22 cellular contexts compared by ENCODE assay signal in genomic region chr13:94431569-94431968, GRCh38. TPM values are rescaled to one million over a fixed set of nuclear protein-coding genes. Genes with fewer than 3 reads are reported as not detected.
DNase-seq lines count a peak whose midpoint lies in the region; ATAC-seq, FAIRE-seq and TF ChIP-seq lines count a peak whose summit lies in the region.
"Had no signal": no experiment of that assay in that cellular context is flagged by ENCODE, and none has a peak within 500 bp of the region (broad histone marks: within the 10 kb centered on the region; RNA-seq: fewer than 3 reads in every experiment).

No MANE protein-coding gene starts in this region.

- TF ChIP-seq CTCF in VCaP (conservative IDR thresholded peaks at IDR 0.05), result peak; percentile 44
- TF ChIP-seq CTCF in fibroblast of pulmonary artery (IDR thresholded peaks at IDR 0.05; ENCODE audit: low read length, missing control alignments), result peak; percentile 34
- TF ChIP-seq CTCF in CD8-positive, alpha-beta T cell (IDR thresholded peaks at IDR 0.05), result no peak

- POLR2A ChIA-PET in CD8-positive, alpha-beta T cell (lab: Charles Lee), result interaction anchor here (0.6 kb wide), 1 partner anchor 309 kb away, joined by 3 read pairs; no protein-coding TSS in a partner anchor

- intact Hi-C loops in CD8-positive, alpha-beta T cell (cut with DNase I, micrococcal nuclease), result loop anchor here in 1 of 2 experiments (10.0 kb wide), 1 partner anchor 1403 kb away; no protein-coding TSS in a partner anchor

- no peak overlapping the region for H3K27ac ChIP-seq in VCaP
- no peak overlapping the region for H3K27ac ChIP-seq in CD8-positive, alpha-beta T cell (ENCODE audit: low read depth, low read length)
- H3K27ac ChIP-seq: epithelial cell of prostate had no signal

- H3K9me3 ChIP-seq in CD8-positive, alpha-beta T cell (ENCODE audit: low read length), result no peaks in the 10 kb centered on the region

- H3K4me1 Mint-ChIP-seq in CD8-positive, alpha-beta T cell (ENCODE audit: low read depth), result peaks cover 4% of the 10 kb centered on the region
- H3K4me1 Mint-ChIP-seq in activated T-cell treated with anti-CD3 and anti-CD28 coated beads, Interleukin-2, amount 50 U/mL, for 24 hours (ENCODE audit: low read depth), result peaks cover 42% of the 10 kb centered on the region
- H3K4me1 Mint-ChIP-seq: immature natural killer cell had no signal

- H3K27ac Mint-ChIP-seq in CD8-positive, alpha-beta T cell, result no peak overlapping the region
- H3K27ac Mint-ChIP-seq in activated T-cell treated with anti-CD3 and anti-CD28 coated beads, Interleukin-2, amount 50 U/mL, for 24 hours, result no peak overlapping the region
- H3K27ac Mint-ChIP-seq: activated naive CD4-positive, alpha-beta T cell treated with anti-CD3 and anti-CD28 coated beads, Interleukin-2, amount 10 ng/mL, durations not matched to agents 7 days and 5 days; immature natural killer cell had no signal

- no peak for ATAC-seq in CD8-positive, alpha-beta T cell
- no peak for ATAC-seq in HG03196 (IDR thresholded peaks at IDR 0.05; ENCODE audit: unreplicated experiment)
- ATAC-seq: GM12878, sciatic nerve had no signal

- H3K27me3 ChIP-seq in CD8-positive, alpha-beta T cell (ENCODE audit: insufficient read depth, low read length), result no peaks in the 10 kb centered on the region

- CTCF ChIA-PET in CD8-positive, alpha-beta T cell (lab: Charles Lee), result interaction anchor here (10.2 kb wide), 1 partner anchor 186 kb away, joined by 311 read pairs; no protein-coding TSS in a partner anchor

- no peak overlapping the region for H3K4me3 ChIP-seq in fibroblast of pulmonary artery (replicated peaks; ENCODE audit: low read depth, low read length)
- H3K4me3 ChIP-seq in CD8-positive, alpha-beta T cell (ENCODE audit: low read depth, low read length), result no peak overlapping the region
- H3K4me3 ChIP-seq: GM12878 had no signal

- peak; percentile 22 for DNase-seq in AG08395 (ENCODE audit: low spot score)
- DNase-seq in DMS114 treated with DMSO at 0.1 percent for 48 hours (lab: John Stamatoyannopoulos, UW; ENCODE audit: unreplicated experiment), result peak; percentile 1
- DNase-seq in fibroblast of pulmonary artery (ENCODE audit: low read depth), result peak; percentile 58
- no peak for DNase-seq in CD8-positive, alpha-beta T cell
- DNase-seq in activated T-cell treated with anti-CD3 and anti-CD28 coated beads, Interleukin-2, amount 50 U/mL, for 24 hours, result no peak
- DNase-seq in H54 (ENCODE audit: insufficient read length, low spot score), result no peak
- DNase-seq: activated naive CD4-positive, alpha-beta T cell treated with anti-CD3 and anti-CD28 coated beads, Interleukin-2, amount 10 ng/mL, durations not matched to agents 7 days and 5 days; immature natural killer cell; KBM-7; NCI-H1105; nucleus accumbens; stimulated activated CD4-positive, alpha-beta T cell treated with anti-CD3 and anti-CD28 coated beads, Interleukin-2, amount 100 ng/mL, for 24 hours; SW 1271 had no signal

- no peaks in the 10 kb centered on the region for H3K27me3 Mint-ChIP-seq in CD8-positive, alpha-beta T cell (ENCODE audit: low read depth)
- H3K27me3 Mint-ChIP-seq in activated T-cell treated with anti-CD3 and anti-CD28 coated beads, Interleukin-2, amount 50 U/mL, for 24 hours, result no peaks in the 10 kb centered on the region
- H3K27me3 Mint-ChIP-seq: activated naive CD4-positive, alpha-beta T cell treated with anti-CD3 and anti-CD28 coated beads, Interleukin-2, amount 10 ng/mL, durations not matched to agents 7 days and 5 days had no signal

- no peaks in the 10 kb centered on the region for H3K36me3 Mint-ChIP-seq in CD8-positive, alpha-beta T cell
- H3K36me3 Mint-ChIP-seq in activated T-cell treated with anti-CD3 and anti-CD28 coated beads, Interleukin-2, amount 50 U/mL, for 24 hours (ENCODE audit: low read depth), result no peaks in the 10 kb centered on the region
- H3K36me3 Mint-ChIP-seq: activated naive CD4-positive, alpha-beta T cell treated with anti-CD3 and anti-CD28 coated beads, Interleukin-2, amount 10 ng/mL, durations not matched to agents 7 days and 5 days; immature natural killer cell had no signal

- no peak for FAIRE-seq in H54 (lab: Jason Lieb, UNC)
- FAIRE-seq: G401.6, GM12878, TTC549 had no signal

- no peaks in the 10 kb centered on the region for H3K4me1 ChIP-seq in CD8-positive, alpha-beta T cell (ENCODE audit: insufficient read depth, low read length)

- TF ChIP-seq POLR2A in H54 (IDR thresholded peaks at IDR 0.05; ENCODE audit: low read depth, low read length), result no peak

- H3K9me3 Mint-ChIP-seq in CD8-positive, alpha-beta T cell, result no peaks in the 10 kb centered on the region
- H3K9me3 Mint-ChIP-seq in activated T-cell treated with anti-CD3 and anti-CD28 coated beads, Interleukin-2, amount 50 U/mL, for 24 hours, result no peaks in the 10 kb centered on the region
- H3K9me3 Mint-ChIP-seq: activated naive CD4-positive, alpha-beta T cell treated with anti-CD3 and anti-CD28 coated beads, Interleukin-2, amount 10 ng/mL, durations not matched to agents 7 days and 5 days; immature natural killer cell had no signal

- no peak overlapping the region for H3K4me3 Mint-ChIP-seq in CD8-positive, alpha-beta T cell
- H3K4me3 Mint-ChIP-seq in activated T-cell treated with anti-CD3 and anti-CD28 coated beads, Interleukin-2, amount 50 U/mL, for 24 hours, result no peak overlapping the region
- H3K4me3 Mint-ChIP-seq: activated naive CD4-positive, alpha-beta T cell treated with anti-CD3 and anti-CD28 coated beads, Interleukin-2, amount 10 ng/mL, durations not matched to agents 7 days and 5 days; immature natural killer cell had no signal

- no peaks in the 10 kb centered on the region for H3K36me3 ChIP-seq in CD8-positive, alpha-beta T cell (ENCODE audit: insufficient read depth, low read length)

RNA-seq across cellular contexts. Expression of gene DCT, which starts 47.9 kb away (rescaled TPM):
- total RNA-seq in CD8-positive, alpha-beta T cell, result under 1 TPM; 0.28 to 0.41 TPM
- total RNA-seq: dermis microvascular lymphatic vessel endothelial cell, GM12878, RPMI7951 had no signal

Comparison
In these comparisons a context has a peak if more than half of its experiments do, and no peak if none do; other contexts are left out.
1. DNase-seq: peak in AG08395 (single experiment), DMS114 treated with DMSO at 0.1 percent for 48 hours (single experiment) and fibroblast of pulmonary artery (single experiment); none in CD8-positive, alpha-beta T cell (0 of 7), activated T-cell treated with anti-CD3 and anti-CD28 coated beads, Interleukin-2, amount 50 U/mL, for 24 hours (single experiment) and H54 (single experiment).